ENCODE assay signal across 1 cellular context in genomic region chr12:123150804-123151678, GRCh38.
TF ChIP-seq lines count a peak whose summit lies in the region.

TSS of gene PITPNM2 (minus strand) at chr12:123151090. CDS start at chr12:123034590, 116,500 bp downstream.

TF ChIP-seq in A549, 52 proteins besides CTCF, POLR2A, EP300 and RAD21 (continued from another document):
- TF ChIP-seq MAX (IDR thresholded peaks at IDR 0.05) = peak; percentile 18; the same call in 1 of the 2 replicates
- no peak for TF ChIP-seq ZSCAN20 (CRISPR knock-in tag; IDR thresholded peaks at IDR 0.05)
TF ChIP-seq in A549: peak in this region for 5.
